11 cellular contexts compared by ENCODE assay signal in the genomic region with DNA sequence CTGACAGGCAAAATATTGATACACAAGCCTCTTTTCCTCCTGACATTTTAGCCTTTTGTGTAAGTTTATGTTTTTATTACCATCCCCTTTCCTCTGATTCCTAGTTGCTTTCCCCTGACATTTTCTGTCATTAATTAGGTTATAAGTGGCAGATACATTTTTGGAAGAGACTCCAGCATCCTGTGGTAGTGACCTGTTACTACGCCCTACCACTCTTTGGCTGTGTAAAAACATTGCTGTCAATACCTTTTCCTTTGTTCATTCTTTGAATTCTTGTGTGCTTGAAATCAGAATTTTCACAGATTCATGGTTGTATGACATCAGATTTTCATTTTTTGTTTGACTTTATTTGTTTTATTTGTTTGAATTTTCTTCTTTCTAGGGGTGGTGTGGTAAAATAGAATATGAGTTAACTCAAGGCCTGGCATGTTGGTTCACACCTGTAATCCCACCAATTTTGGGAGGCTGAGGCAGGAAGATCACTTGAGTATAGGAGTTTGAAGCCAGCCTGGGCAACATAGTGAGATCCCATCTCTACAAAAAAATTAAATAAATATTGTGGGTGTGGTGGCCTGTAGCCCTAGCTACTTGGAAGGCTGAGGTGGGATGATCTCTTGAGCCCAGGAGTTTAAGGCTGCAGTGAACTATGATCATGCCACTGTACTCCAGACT. TPM values are rescaled to one million over a fixed set of nuclear protein-coding genes. Genes with fewer than 3 reads are reported as not detected.
DNase-seq lines count a peak whose midpoint lies in the region; ATAC-seq and TF ChIP-seq lines count a peak whose summit lies in the region.
"Had no signal": no experiment of that assay in that cellular context is flagged by ENCODE, and none has a peak within 500 bp of the region (broad histone marks: within the 10 kb centered on the region; RNA-seq: fewer than 3 reads in every experiment).

No MANE protein-coding gene starts in this region.

- H3K27ac ChIP-seq in smooth muscle cell (ENCODE audit: low read depth) = peak overlapping the region; percentile 17
- H3K27ac ChIP-seq in body of pancreas = peak overlapping the region in 1 of 4 donors; percentile 3
- H3K27ac ChIP-seq in adrenal gland = no peak overlapping the region
- H3K27ac ChIP-seq: HL-60 had no signal

- no peak overlapping the region for H3K4me3 Mint-ChIP-seq in activated T-cell treated with anti-CD3 and anti-CD28 coated beads, Interleukin-2, amount 50 U/mL, for 72 hours
- H3K4me3 Mint-ChIP-seq: activated CD4-positive, alpha-beta memory T cell treated with anti-CD3 and anti-CD28 coated beads, Interleukin-2, amount 10 ng/mL, durations not matched to agents 7 days and 5 days had no signal

- peaks cover 4% of the 10 kb centered on the region for H3F3A ChIP-seq in smooth muscle cell (ENCODE audit: low read depth)

- 94% methylated on average over 1 of the region's 1 CpG for WGBS in smooth muscle cell (ENCODE audit: low lambda C conversion rate)
- WGBS in body of pancreas, 2 donors = 84 to 92% methylated on average over 1 of the region's 1 CpG
- 74 to 94% (median 87%) methylated on average over 1 of the region's 1 CpG for WGBS in adrenal gland, 4 donors

- no peak overlapping the region for H2AFZ ChIP-seq in smooth muscle cell (ENCODE audit: low read depth)

- peak; percentile 22 for TF ChIP-seq CTCF in epithelial cell of proximal tubule (conservative IDR thresholded peaks at IDR 0.05; ENCODE audit: low read depth, low read length)
- peak; percentile 3 for TF ChIP-seq CTCF in smooth muscle cell (IDR thresholded peaks at IDR 0.05; ENCODE audit: borderline replicate concordance, insufficient read depth, poor library complexity, severe bottlenecking)
- TF ChIP-seq CTCF in body of pancreas (IDR thresholded peaks at IDR 0.05) = no peak
- TF ChIP-seq CTCF in adrenal gland (IDR thresholded peaks at IDR 0.05) = peak in 3 of 6 experiments; percentile 12 to 20 (median 15)

- H3K27ac Mint-ChIP-seq in activated T-cell treated with anti-CD3 and anti-CD28 coated beads, Interleukin-2, amount 50 U/mL, for 72 hours = peak overlapping the region; percentile 64
- H3K27ac Mint-ChIP-seq: activated CD4-positive, alpha-beta memory T cell treated with anti-CD3 and anti-CD28 coated beads, Interleukin-2, amount 10 ng/mL, durations not matched to agents 7 days and 5 days had no signal

- no peak overlapping the region for H3K4me3 ChIP-seq in epithelial cell of proximal tubule (ENCODE audit: low read depth, low read length)
- no peak overlapping the region for H3K4me3 ChIP-seq in smooth muscle cell
- no peak overlapping the region for H3K4me3 ChIP-seq in body of pancreas
- no peak overlapping the region for H3K4me3 ChIP-seq in adrenal gland

- H3K27me3 Mint-ChIP-seq in activated T-cell treated with anti-CD3 and anti-CD28 coated beads, Interleukin-2, amount 50 U/mL, for 72 hours (ENCODE audit: low read depth) = no peaks in the 10 kb centered on the region
- H3K27me3 Mint-ChIP-seq: activated CD4-positive, alpha-beta memory T cell treated with anti-CD3 and anti-CD28 coated beads, Interleukin-2, amount 10 ng/mL, durations not matched to agents 7 days and 5 days had no signal

- peaks cover 100% of the 10 kb centered on the region for H4K20me1 ChIP-seq in smooth muscle cell (ENCODE audit: low read depth)

- H3K36me3 Mint-ChIP-seq in activated T-cell treated with anti-CD3 and anti-CD28 coated beads, Interleukin-2, amount 50 U/mL, for 72 hours (ENCODE audit: insufficient read depth in 2 of 2) = peaks cover 1 to 8% of the 10 kb centered on the region in 2 donors

- TF ChIP-seq POLR2A in body of pancreas (IDR thresholded peaks at IDR 0.05) = no peak
- TF ChIP-seq POLR2A in adrenal gland (IDR thresholded peaks at IDR 0.05) = no peak

- no peak overlapping the region for H3K4me2 ChIP-seq in smooth muscle cell

- H3K4me1 ChIP-seq in smooth muscle cell (ENCODE audit: low read depth) (no peaks in the 10 kb centered on the region), body of pancreas (peaks cover 56% of the 10 kb centered on the region), adrenal gland (replicated peaks in 1 of 2) (peaks cover 0 to 9% of the 10 kb centered on the region in 2 donors)

- H3K9me3 Mint-ChIP-seq in activated T-cell treated with anti-CD3 and anti-CD28 coated beads, Interleukin-2, amount 50 U/mL, for 72 hours = no peaks in the 10 kb centered on the region
- H3K9me3 Mint-ChIP-seq: activated CD4-positive, alpha-beta memory T cell treated with anti-CD3 and anti-CD28 coated beads, Interleukin-2, amount 10 ng/mL, durations not matched to agents 7 days and 5 days had no signal

- peaks cover 100% of the 10 kb centered on the region for H3K79me2 ChIP-seq in smooth muscle cell (ENCODE audit: low read depth)

- intact Hi-C loops in body of pancreas (cut with DNase I) (no loop called here), adrenal gland (cut with DNase I) (no loop called here)

- DNase-seq in activated T-cell treated with anti-CD3 and anti-CD28 coated beads, Interleukin-2, amount 50 U/mL, for 72 hours = no peak
- DNase-seq in activated T-cell treated with anti-CD3 and anti-CD28 coated beads, Interleukin-2, amount 50 U/mL, for 48 hours = no peak
- DNase-seq in RKO (ENCODE audit: low spot score) (peak; percentile 38), epithelial cell of proximal tubule (ENCODE audit: low read depth) (no peak), smooth muscle cell (lab: John Stamatoyannopoulos, UW; ENCODE audit: unreplicated experiment) (no peak), AG08395 (ENCODE audit: low spot score) (no peak), body of pancreas (no peak), adrenal gland (no peak)
- DNase-seq: activated CD4-positive, alpha-beta memory T cell treated with anti-CD3 and anti-CD28 coated beads, Interleukin-2, amount 10 ng/mL, durations not matched to agents 7 days and 5 days; stimulated activated CD4-positive, alpha-beta T cell treated with anti-CD3 and anti-CD28 coated beads, Interleukin-12 subunit alpha, Interleukin-12 subunit beta, amount 100 ng/mL, for 4 hours had no signal

- H3K9me3 ChIP-seq in smooth muscle cell (replicated peaks; ENCODE audit: low read depth) (no peaks in the 10 kb centered on the region), body of pancreas (no peaks in the 10 kb centered on the region), adrenal gland (replicated peaks in 1 of 3) (no peaks in the 10 kb centered on the region)

- H3K36me3 ChIP-seq in smooth muscle cell (ENCODE audit: low read depth) (no peaks in the 10 kb centered on the region), body of pancreas (replicated peaks in 1 of 2; ENCODE audit: insufficient read depth in 1 of 2, low read depth in 2 of 2) (no peaks in the 10 kb centered on the region), adrenal gland (replicated peaks in 1 of 2) (no peaks in the 10 kb centered on the region)

- H3K27me3 ChIP-seq in smooth muscle cell (ENCODE audit: low read depth) (no peaks in the 10 kb centered on the region), body of pancreas (no peaks in the 10 kb centered on the region), adrenal gland (no peaks in the 10 kb centered on the region)

- no peak overlapping the region for H3K9ac ChIP-seq in smooth muscle cell (ENCODE audit: low read depth)

- no peak for ATAC-seq in activated T-cell treated with anti-CD3 and anti-CD28 coated beads, Interleukin-2, amount 50 U/mL, for 72 hours (replicated peaks in 1 of 2)
- no peak for ATAC-seq in body of pancreas

- peaks cover 37% of the 10 kb centered on the region for H3K4me1 Mint-ChIP-seq in activated T-cell treated with anti-CD3 and anti-CD28 coated beads, Interleukin-2, amount 50 U/mL, for 72 hours (ENCODE audit: low read depth)

RNA-seq across cellular contexts. Expression of gene UBE2R2, which starts 43.4 kb away (rescaled TPM):
- 10 to 100 TPM; 58.1 to 59.7 TPM for total RNA-seq in activated T-cell treated with anti-CD3 and anti-CD28 coated beads, Interleukin-2, amount 50 U/mL, for 72 hours
- 21.2 and 27.4 TPM in 2 replicates for total RNA-seq in epithelial cell of proximal tubule
- total RNA-seq in smooth muscle cell = 39.1 and 43.5 TPM in 2 replicates
- polyA plus RNA-seq in smooth muscle cell = 43.2 and 44.2 TPM in 2 replicates
- 10 to 100 TPM; 26.7 to 31.4 TPM for total RNA-seq in body of pancreas
- total RNA-seq in adrenal gland = 10 to 100 TPM; 18.7 to 46.7 (median 28.2) TPM
- polyA plus RNA-seq in adrenal gland = 10 to 100 TPM; 12.8 to 34.6 (median 14.1) TPM

Comparison
In these comparisons a context has a peak if more than half of its experiments do, and no peak if none do; other contexts are left out.
1. CTCF ChIP-seq: peak in epithelial cell of proximal tubule (single experiment) and smooth muscle cell (single experiment); none in body of pancreas (0 of 7).